Comparison of ENCODE assay signal across 2 cellular contexts in the genomic region with DNA sequence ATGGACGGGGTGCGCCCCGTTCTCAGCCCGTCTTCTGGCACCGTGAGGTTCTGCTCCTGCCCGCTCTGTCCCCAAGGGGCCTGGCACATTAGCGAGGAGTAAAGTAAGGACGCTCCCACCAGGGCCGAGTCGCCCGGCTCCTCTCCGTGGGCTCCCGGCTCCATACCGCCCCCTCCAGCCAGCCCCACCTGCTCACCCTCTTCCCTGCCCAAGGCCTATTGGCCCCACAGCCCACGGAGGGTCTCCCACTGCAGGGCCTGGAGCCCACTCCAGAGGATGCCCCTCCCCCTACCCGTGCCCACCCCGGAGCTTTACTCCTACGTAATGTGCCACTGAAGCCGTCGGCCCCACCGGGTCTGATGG.
TF ChIP-seq lines count a peak whose summit lies in the region.

No MANE protein-coding gene starts in this region.

TF ChIP-seq in HepG2, 621 proteins besides CTCF, POLR2A, EP300 and RAD21:
- TF ChIP-seq, protein P1, sequence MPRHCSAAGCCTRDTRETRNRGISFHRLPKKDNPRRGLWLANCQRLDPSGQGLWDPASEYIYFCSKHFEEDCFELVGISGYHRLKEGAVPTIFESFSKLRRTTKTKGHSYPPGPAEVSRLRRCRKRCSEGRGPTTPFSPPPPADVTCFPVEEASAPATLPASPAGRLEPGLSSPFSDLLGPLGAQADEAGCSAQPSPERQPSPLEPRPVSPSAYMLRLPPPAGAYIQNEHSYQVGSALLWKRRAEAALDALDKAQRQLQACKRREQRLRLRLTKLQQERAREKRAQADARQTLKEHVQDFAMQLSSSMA (CRISPR knock-in tag; IDR thresholded peaks at IDR 0.05) = no peak
- peak; percentile 35; the same call in 1 of the 2 replicates for TF ChIP-seq MTF2 (CRISPR knock-in tag; IDR thresholded peaks at IDR 0.05; ENCODE audit: borderline replicate concordance)

TF ChIP-seq in WTC11, 78 proteins besides CTCF, POLR2A, EP300 and RAD21 (continued from another document):
- TF ChIP-seq, protein P2, sequence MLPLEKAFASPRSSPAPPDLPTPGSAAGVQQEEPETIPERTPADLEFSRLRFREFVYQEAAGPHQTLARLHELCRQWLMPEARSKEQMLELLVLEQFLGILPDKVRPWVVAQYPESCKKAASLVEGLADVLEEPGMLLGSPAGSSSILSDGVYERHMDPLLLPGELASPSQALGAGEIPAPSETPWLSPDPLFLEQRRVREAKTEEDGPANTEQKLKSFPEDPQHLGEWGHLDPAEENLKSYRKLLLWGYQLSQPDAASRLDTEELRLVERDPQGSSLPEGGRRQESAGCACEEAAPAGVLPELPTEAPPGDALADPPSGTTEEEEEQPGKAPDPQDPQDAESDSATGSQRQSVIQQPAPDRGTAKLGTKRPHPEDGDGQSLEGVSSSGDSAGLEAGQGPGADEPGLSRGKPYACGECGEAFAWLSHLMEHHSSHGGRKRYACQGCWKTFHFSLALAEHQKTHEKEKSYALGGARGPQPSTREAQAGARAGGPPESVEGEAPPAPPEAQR (CRISPR knock-in tag; IDR thresholded peaks at IDR 0.05) = no peak
- TF ChIP-seq NFATC4 (CRISPR knock-in tag; IDR thresholded peaks at IDR 0.05) (no peak), MYBL2 (CRISPR knock-in tag; IDR thresholded peaks at IDR 0.05) (no peak), GABPB1 (CRISPR knock-in tag; IDR thresholded peaks at IDR 0.05) (no peak), TP53 (CRISPR knock-in tag; IDR thresholded peaks at IDR 0.05) (no peak), NR3C1 (CRISPR knock-in tag; conservative IDR thresholded peaks at IDR 0.05; ENCODE audit: low read depth) (no peak)
- TF ChIP-seq, protein P3, sequence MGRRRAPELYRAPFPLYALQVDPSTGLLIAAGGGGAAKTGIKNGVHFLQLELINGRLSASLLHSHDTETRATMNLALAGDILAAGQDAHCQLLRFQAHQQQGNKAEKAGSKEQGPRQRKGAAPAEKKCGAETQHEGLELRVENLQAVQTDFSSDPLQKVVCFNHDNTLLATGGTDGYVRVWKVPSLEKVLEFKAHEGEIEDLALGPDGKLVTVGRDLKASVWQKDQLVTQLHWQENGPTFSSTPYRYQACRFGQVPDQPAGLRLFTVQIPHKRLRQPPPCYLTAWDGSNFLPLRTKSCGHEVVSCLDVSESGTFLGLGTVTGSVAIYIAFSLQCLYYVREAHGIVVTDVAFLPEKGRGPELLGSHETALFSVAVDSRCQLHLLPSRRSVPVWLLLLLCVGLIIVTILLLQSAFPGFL (CRISPR knock-in tag; IDR thresholded peaks at IDR 0.05; ENCODE audit: borderline replicate concordance) = no peak
- TF ChIP-seq, protein P4, sequence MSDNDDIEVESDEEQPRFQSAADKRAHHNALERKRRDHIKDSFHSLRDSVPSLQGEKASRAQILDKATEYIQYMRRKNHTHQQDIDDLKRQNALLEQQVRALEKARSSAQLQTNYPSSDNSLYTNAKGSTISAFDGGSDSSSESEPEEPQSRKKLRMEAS (CRISPR knock-in tag; IDR thresholded peaks at IDR 0.05) = no peak
